23 cellular contexts compared by ENCODE assay signal in the genomic region with DNA sequence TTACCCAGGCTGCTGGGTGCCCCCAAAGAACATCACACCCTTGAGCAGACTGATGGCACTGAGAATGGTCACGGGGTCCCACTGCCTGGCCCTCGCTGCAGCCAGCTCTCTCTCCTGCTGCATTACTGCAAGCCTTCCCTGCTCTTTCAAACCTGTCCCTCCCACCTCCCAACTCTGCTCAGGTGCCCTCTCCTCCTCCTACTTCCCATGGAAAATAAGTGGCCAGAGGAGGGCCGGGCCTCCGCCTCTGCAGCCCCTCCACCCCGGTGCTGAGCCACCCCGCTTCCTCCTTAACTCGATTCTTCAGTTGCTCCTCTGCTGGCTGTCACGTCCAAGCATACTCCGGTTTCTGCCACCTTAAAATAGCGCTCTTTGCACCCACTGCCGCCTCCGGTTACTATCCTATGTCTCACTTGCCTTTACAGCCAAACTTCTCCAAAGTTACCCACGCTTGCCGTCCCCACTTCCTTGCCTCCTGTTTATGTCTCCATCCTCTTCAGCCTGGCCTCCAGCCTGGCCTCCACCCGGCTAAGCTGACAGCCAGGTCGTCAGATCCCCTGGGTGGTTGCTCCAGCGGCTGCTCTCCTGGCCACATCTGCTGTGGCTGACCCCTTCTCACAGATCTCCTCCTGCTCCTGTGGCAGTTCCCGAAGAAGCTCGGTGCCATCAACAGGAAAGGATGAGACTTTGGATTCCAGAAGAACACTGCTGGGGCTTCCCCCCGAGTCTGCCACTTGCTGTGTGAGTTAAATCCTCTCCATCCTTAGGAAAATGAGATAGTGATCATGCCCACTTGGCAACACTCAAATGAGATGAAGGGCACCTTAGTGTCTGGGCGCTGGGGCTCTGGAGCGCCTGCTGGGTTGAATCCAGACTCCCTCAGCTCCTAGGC. TPM values are rescaled to one million over a fixed set of nuclear protein-coding genes. Genes with fewer than 3 reads are reported as not detected.
A peak's percentile ranks its signal among the peaks of the same experiment; 100 is the strongest.
DNase-seq lines count a peak whose midpoint lies in the region; ATAC-seq and TF ChIP-seq lines count a peak whose summit lies in the region.
"Had no signal": no experiment of that assay in that cellular context is flagged by ENCODE, and none has a peak within 500 bp of the region (broad histone marks: within the 10 kb centered on the region; RNA-seq: fewer than 3 reads in every experiment).

No MANE protein-coding gene starts in this region.

- no peaks in the 10 kb centered on the region for H3K79me2 ChIP-seq in parathyroid adenoma

- intact Hi-C loops in heart left ventricle (cut with DNase I): loop anchor here in 2 of 10 donors (5.0 to 10.0 kb wide), 3 partner anchors 80 to 192 kb away; partner anchors contain the start of genes ACVRL1 (in 1 of the 2) and TAMALIN (in 1 of the 2)

- no peak overlapping the region for H3K4me3 ChIP-seq in parathyroid adenoma (ENCODE audit: low read depth, low read length)
- H3K4me3 ChIP-seq in heart left ventricle: no peak overlapping the region
- H3K4me3 ChIP-seq: Peyer's patch had no signal

- H3K4me1 Mint-ChIP-seq in T-helper 17 cell (peaks cover 7% of the 10 kb centered on the region), HFFc6 (ENCODE audit: low read depth) (peaks cover 16% of the 10 kb centered on the region)

- H2AFZ ChIP-seq in parathyroid adenoma: peak overlapping the region; percentile 15

- H3K9me3 ChIP-seq in T-helper 17 cell (ENCODE audit: control insufficient read depth, low read length, poor library complexity, severe bottlenecking) (no peaks in the 10 kb centered on the region), parathyroid adenoma (ENCODE audit: control insufficient read depth, low read length) (no peaks in the 10 kb centered on the region), heart left ventricle (no peaks in the 10 kb centered on the region)
- H3K9me3 ChIP-seq: Peyer's patch had no signal

- H3K4me2 ChIP-seq in parathyroid adenoma (ENCODE audit: low read length): no peak overlapping the region

- H3K9ac ChIP-seq in parathyroid adenoma: no peak overlapping the region

- H3K27ac Mint-ChIP-seq in T-helper 17 cell (peak overlapping the region; percentile 77), HFFc6 (no peak overlapping the region)
- H3K27ac Mint-ChIP-seq: naive thymus-derived CD4-positive, alpha-beta T cell; T-cell had no signal

- H3K27me3 Mint-ChIP-seq in T-helper 17 cell (peaks cover 69% of the 10 kb centered on the region), HFFc6 (ENCODE audit: insufficient read depth) (peaks cover 38% of the 10 kb centered on the region)

- H3K36me3 ChIP-seq in parathyroid adenoma (ENCODE audit: control insufficient read depth, insufficient read depth, low read length): no peaks in the 10 kb centered on the region
- no peaks in the 10 kb centered on the region for H3K36me3 ChIP-seq in heart left ventricle
- H3K36me3 ChIP-seq: Peyer's patch had no signal

- whole genome bisulfite sequencing in heart left ventricle, 4 donors: 70 to 74% (median 73%) methylated on average over 21 to 22 of the region's 22 CpGs

- H3K27ac ChIP-seq in parathyroid adenoma (no peak overlapping the region), heart left ventricle (no peak overlapping the region)

- peaks cover 26% of the 10 kb centered on the region for H3K4me1 ChIP-seq in parathyroid adenoma
- H3K4me1 ChIP-seq in heart left ventricle: peaks cover 0 to 14% (median 12%) of the 10 kb centered on the region in 12 donors

- DNase-seq in AG08395 (ENCODE audit: low spot score) (peak; percentile 1), GM10266 (ENCODE audit: extremely low spot score) (peak; percentile 6), T-helper 17 cell (no peak), HFFc6 (no peak), heart left ventricle (no peak)
- DNase-seq in NK-92 treated with Interleukin-12 subunit alpha and Interleukin-12 subunit beta, amount 100 ng/mL, for 24 hours (lab: John Stamatoyannopoulos, UW): no peak
- DNase-seq: activated CD4-positive, alpha-beta T cell treated with anti-CD3 and anti-CD28 coated beads for 1 hour; activated gamma-delta T cell treated with Interleukin-2 at 50 U/mL for 16 hours; CD8-positive, alpha-beta memory T cell; DMS153; mesendoderm; naive thymus-derived CD4-positive, alpha-beta T cell; SIG-M5; stimulated activated CD4-positive, alpha-beta T cell treated with anti-CD3 and anti-CD28 coated beads, Interleukin-2, amount 100 ng/mL, for 48 hours; stimulated activated naive CD4-positive, alpha-beta T cell; T-cell had no signal

- H3K27me3 ChIP-seq in parathyroid adenoma (ENCODE audit: control insufficient read depth, insufficient read depth, low read length) (no peaks in the 10 kb centered on the region), heart left ventricle (peaks cover 0 to 22% (median 4%) of the 10 kb centered on the region in 9 donors)
- H3K27me3 ChIP-seq: Peyer's patch had no signal

- TF ChIP-seq POLR2A in heart left ventricle (IDR thresholded peaks at IDR 0.05): no peak

- peaks cover 4% of the 10 kb centered on the region for H3K36me3 Mint-ChIP-seq in T-helper 17 cell (ENCODE audit: low read depth)
- no peaks in the 10 kb centered on the region for H3K36me3 Mint-ChIP-seq in HFFc6 (ENCODE audit: low read depth)
- H3K36me3 Mint-ChIP-seq: T-cell had no signal

- H3K9me3 Mint-ChIP-seq in HFFc6: no peaks in the 10 kb centered on the region
- H3K9me3 Mint-ChIP-seq: CD8-positive, alpha-beta memory T cell; T-cell had no signal

- no peak overlapping the region for H3K4me3 Mint-ChIP-seq in T-helper 17 cell
- H3K4me3 Mint-ChIP-seq in HFFc6: no peak overlapping the region
- H3K4me3 Mint-ChIP-seq: CD8-positive, alpha-beta memory T cell; naive thymus-derived CD4-positive, alpha-beta T cell; T-cell had no signal

- no peak for ATAC-seq in T-helper 17 cell
- no peak for ATAC-seq in GM19351 (IDR thresholded peaks at IDR 0.05; ENCODE audit: unreplicated experiment)
- ATAC-seq in heart left ventricle: no peak
- ATAC-seq: left lobe of liver; naive thymus-derived CD4-positive, alpha-beta T cell; T-cell had no signal

- TF ChIP-seq CTCF in GM10266 (IDR thresholded peaks at IDR 0.05; ENCODE audit: control insufficient read depth, insufficient read depth, low read depth, missing control alignments) (no peak), parathyroid adenoma (IDR thresholded peaks at IDR 0.05) (no peak), HFFc6 (IDR thresholded peaks at IDR 0.05) (no peak), heart left ventricle (IDR thresholded peaks at IDR 0.05) (no peak)

RNA-seq across cellular contexts. Expression of gene SMIM41, which starts 7.7 kb away (rescaled TPM):
- total RNA-seq in T-helper 17 cell (not detected), heart left ventricle (under 1 TPM in 3 of 9 donors, not detected in 6; 0.29 to 0.52 (median 0.32) TPM)
- total RNA-seq in HFFc6 (2021; fragmentation: NEBNext Ultra II Directional; extraction: Animal tissue kit (Norgen Biotek cat#: 25700)): not detected
- polyA plus RNA-seq in heart left ventricle: under 1 TPM; 0.08 to 0.65 TPM
- total RNA-seq: CD8-positive, alpha-beta memory T cell; epithelial cell of proximal tubule; H4; left lobe of liver; MCF 10A had no signal
- polyA plus RNA-seq: CD8-positive, alpha-beta memory T cell; naive thymus-derived CD4-positive, alpha-beta T cell had no signal

RNA-seq across cellular contexts. Expression of gene ATG101, which starts 17.4 kb away (rescaled TPM):
- total RNA-seq in T-helper 17 cell (10 to 100 TPM; 22.0 to 30.2 TPM), heart left ventricle (10 to 100 TPM; 18.9 to 46.7 (median 24.1) TPM)
- 10 to 100 TPM; 62.1 to 73.6 (median 66.6) TPM for total RNA-seq in HFFc6 (2021; fragmentation: NEBNext Ultra II Directional; extraction: Animal tissue kit (Norgen Biotek cat#: 25700))
- polyA plus RNA-seq in heart left ventricle: 100 to 1,000 TPM in 1 of 2 donors, 10 to 100 TPM in 1; 22.1 to 108 TPM

RNA-seq across cellular contexts. Expression of gene NR4A1, which starts 35.9 kb away (rescaled TPM):
- total RNA-seq in T-helper 17 cell (100 to 1,000 TPM in 1 of 2 donors, 10 to 100 TPM in 1; 79.2 to 133 TPM), heart left ventricle (100 to 1,000 TPM in 2 of 9 donors, 10 to 100 TPM in 7; 22.0 to 140 (median 42.0) TPM)
- 10 to 100 TPM; 10.3 to 46.6 (median 43.6) TPM for total RNA-seq in HFFc6 (2021; fragmentation: NEBNext Ultra II Directional; extraction: Animal tissue kit (Norgen Biotek cat#: 25700))
- polyA plus RNA-seq in heart left ventricle: 10 to 100 TPM; 59.5 to 66.3 TPM

Comparison
In these comparisons a context has a peak if more than half of its experiments do, and no peak if none do; other contexts are left out.
1. DNase-seq: peak in AG08395 (single experiment) and GM10266 (single experiment); none in T-helper 17 cell (0 of 3), HFFc6 (single experiment), NK-92 treated with Interleukin-12 subunit alpha and Interleukin-12 subunit beta, amount 100 ng/mL, for 24 hours (single experiment) and heart left ventricle (0 of 5).